21 cellular contexts compared by ENCODE assay signal in genomic region chr6:168311410-168312124, GRCh38. TPM values are rescaled to one million over a fixed set of nuclear protein-coding genes. Genes with fewer than 3 reads are reported as not detected.
A peak's percentile ranks its signal among the peaks of the same experiment; 100 is the strongest.
DNase-seq lines count a peak whose midpoint lies in the region; ATAC-seq, FAIRE-seq and TF ChIP-seq lines count a peak whose summit lies in the region.
"Had no signal": no experiment of that assay in that cellular context is flagged by ENCODE, and none has a peak within 500 bp of the region (broad histone marks: within the 10 kb centered on the region; RNA-seq: fewer than 3 reads in every experiment).

No MANE protein-coding gene starts in this region.

- H3K9ac ChIP-seq in GM23248 = no peak overlapping the region

- no peak overlapping the region for H2AFZ ChIP-seq in GM23248

- H3K4me1 ChIP-seq in GM23248 (ENCODE audit: insufficient read depth) = no peaks in the 10 kb centered on the region
- H3K4me1 ChIP-seq: BE2C had no signal

- H3K36me3 ChIP-seq in GM23248 (ENCODE audit: low read depth) = no peaks in the 10 kb centered on the region
- H3K36me3 ChIP-seq: BE2C had no signal

- H3K27ac Mint-ChIP-seq in nephron (peak overlapping the region; percentile 73 to 95 (median 91)), type B pancreatic cell (peak overlapping the region; percentile 31)
- H3K27ac Mint-ChIP-seq: IgD-negative memory B cell had no signal

- H3F3A ChIP-seq in GM23248 (ENCODE audit: insufficient read depth) = no peaks in the 10 kb centered on the region

- H3K9me2 ChIP-seq in GM23248 (ENCODE audit: insufficient read depth) = no peaks in the 10 kb centered on the region

- H3K4me3 Mint-ChIP-seq in nephron (peak overlapping the region; percentile 1 to 17 (median 9)), type B pancreatic cell (no peak overlapping the region)
- H3K4me3 Mint-ChIP-seq: IgD-negative memory B cell had no signal

- H3K9me3 Mint-ChIP-seq in nephron = no peaks in the 10 kb centered on the region
- H3K9me3 Mint-ChIP-seq in type B pancreatic cell = no peaks in the 10 kb centered on the region

- no peak overlapping the region for H3K4me2 ChIP-seq in GM23248 (ENCODE audit: unreplicated experiment)

- WGBS in GM23248 (ENCODE audit: low coverage in 1 of 2, low lambda C conversion rate in 2 of 2, missing lambda C conversion rate in 2 of 2), 2 experiments = 80% methylated on average over 11 of the region's 11 CpGs

- H3K27me3 Mint-ChIP-seq in nephron (ENCODE audit: low read depth) (peaks cover 7% of the 10 kb centered on the region), type B pancreatic cell (peaks cover 8% of the 10 kb centered on the region)

- no peaks in the 10 kb centered on the region; the same call in 1 of the 2 replicates for H3K27me3 ChIP-seq in GM23248 (replicated peaks; ENCODE audit: insufficient read depth)
- H3K27me3 ChIP-seq: BE2C had no signal

- H3K9me3 ChIP-seq in GM23248 (ENCODE audit: low read depth) = no peaks in the 10 kb centered on the region
- H3K9me3 ChIP-seq: BE2C had no signal

- peak; percentile 57 for FAIRE-seq in HTR-8/SVneo (lab: Jason Lieb, UNC)

- DNase-seq in HTR-8/SVneo (ENCODE audit: insufficient read length, low spot score) (no peak), caudate nucleus (lab: John Stamatoyannopoulos, UW) (no peak), type B pancreatic cell (ENCODE audit: extremely low spot score, unreplicated experiment) (no peak), GM23248 (no peak)
- DNase-seq in stimulated activated CD4-positive, alpha-beta T cell treated with anti-CD3 and anti-CD28 coated beads, Interleukin-15, amount 100 ng/mL, for 24 hours = no peak
- DNase-seq: BE2C; EL; GF-D8; HCEC 1CT; NCI-H1105; NCI-H146; NCI-H2029; NCI-H226; NCI-H510A treated with DMSO at 0.1 percent for 48 hours; NCI-H748 treated with DMSO at 0.1 percent for 48 hours; NK-92 treated with Interleukin-12 subunit alpha and Interleukin-12 subunit beta, amount 100 ng/mL, for 24 hours; SIG-M5 had no signal

- in situ Hi-C loops in GM23248 (cut with MboI) = no loop called here

- TF ChIP-seq CTCF in nephron (IDR thresholded peaks at IDR 0.05; ENCODE audit: unreplicated experiment in 3 of 3) (no peak), type B pancreatic cell (conservative IDR thresholded peaks at IDR 0.05) (no peak)

- H3K36me3 Mint-ChIP-seq in nephron (ENCODE audit: low read depth) (peaks cover 28% of the 10 kb centered on the region), type B pancreatic cell (peaks cover 13% of the 10 kb centered on the region)
- H3K36me3 Mint-ChIP-seq: IgD-negative memory B cell had no signal

- H3K27ac ChIP-seq in caudate nucleus (ENCODE audit: low read depth, low read length) (peak overlapping the region; percentile 74), GM23248 (no peak overlapping the region)

- H4K20me1 ChIP-seq in GM23248 (ENCODE audit: insufficient read depth) = no peaks in the 10 kb centered on the region

- peaks cover 51% of the 10 kb centered on the region for H3K4me1 Mint-ChIP-seq in nephron
- peaks cover 44% of the 10 kb centered on the region for H3K4me1 Mint-ChIP-seq in type B pancreatic cell (ENCODE audit: unreplicated experiment)
- H3K4me1 Mint-ChIP-seq: IgD-negative memory B cell had no signal

- H3K79me2 ChIP-seq in GM23248 (ENCODE audit: insufficient read depth) = no peaks in the 10 kb centered on the region

- no peak overlapping the region for H3K4me3 ChIP-seq in GM23248

- no peak for ATAC-seq in GM21367 (IDR thresholded peaks at IDR 0.05; ENCODE audit: unreplicated experiment)

RNA-seq across cellular contexts. Expression of gene DACT2, which starts 8.0 kb away (rescaled TPM):
- 7.6 and 17.4 TPM in 2 replicates for total RNA-seq in type B pancreatic cell (ENCODE audit: low replicate concordance)
- total RNA-seq in GM23248 (2014; rRNA removed; shearing (Covaris generic)) = not detected in 2 replicates
- polyA plus RNA-seq in GM23248 (2016; fragmentation: Nextera tagmentation; extraction: Ambion mirVana) = not detected in 2 replicates
- total RNA-seq: HT1080 had no signal
- polyA plus RNA-seq: IgD-negative memory B cell had no signal
